8 cellular contexts compared by ENCODE assay signal in genomic region chr13:43880451-43880850, GRCh38. TPM values are rescaled to one million over a fixed set of nuclear protein-coding genes. Genes with fewer than 3 reads are reported as not detected.
DNase-seq lines count a peak whose midpoint lies in the region; ATAC-seq, FAIRE-seq and TF ChIP-seq lines count a peak whose summit lies in the region.

No MANE protein-coding gene starts in this region.

- TF ChIP-seq CTCF in AG04449 (IDR thresholded peaks at IDR 0.05; ENCODE audit: insufficient read depth, low read length, missing control alignments), result no peak
- no peak for TF ChIP-seq CTCF in bronchial epithelial cell (IDR thresholded peaks at IDR 0.05; ENCODE audit: insufficient read depth, low read length, severe bottlenecking)

- intact Hi-C loops in left colon (cut with DNase I, micrococcal nuclease), result no loop called here

- H3K27ac ChIP-seq in HUES6 (ENCODE audit: low read depth, low read length) (no peak overlapping the region), mucosa of rectum (ENCODE audit: low read depth in 2 of 2, low read length in 2 of 2) (peak overlapping the region in 1 of 2 donors; percentile 98)

- POLR2A ChIA-PET in AG04449 (lab: Yijun Ruan, JAX), result no interaction called here

- H3K9me3 ChIP-seq in HUES6 (ENCODE audit: control insufficient read depth, insufficient read depth, low read depth, low read length), result no peaks in the 10 kb centered on the region; the same call in 1 of the 2 replicates
- no peaks in the 10 kb centered on the region for H3K9me3 ChIP-seq in mucosa of rectum (ENCODE audit: control insufficient read depth in 2 of 2, low read length in 2 of 2)

- H3K9ac ChIP-seq in HUES6 (ENCODE audit: low read length), result no peak overlapping the region
- H3K9ac ChIP-seq in mucosa of rectum (ENCODE audit: low read depth in 1 of 2, low read length in 2 of 2), result peak overlapping the region; percentile 83 to 96

- CTCF ChIA-PET in AG04449 (lab: Yijun Ruan, JAX), result interaction anchor here (1.4 kb wide), 1 partner anchor 911 kb away, joined by 4 read pairs; no protein-coding TSS in a partner anchor

- H3K27me3 ChIP-seq in HUES6 (ENCODE audit: control insufficient read depth, insufficient read depth, low read length) (peaks cover 16% of the 10 kb centered on the region), bronchial epithelial cell (ENCODE audit: control insufficient read depth, insufficient read depth, low read length) (no peaks in the 10 kb centered on the region), mucosa of rectum (ENCODE audit: control insufficient read depth in 2 of 2, insufficient read depth in 2 of 2, low read length in 2 of 2) (no peaks in the 10 kb centered on the region)

- no peak for DNase-seq in AG04449 (ENCODE audit: low read depth, low spot score)
- DNase-seq in bronchial epithelial cell (ENCODE audit: low read depth), result no peak
- DNase-seq in central memory CD4-positive, alpha-beta T cell, result no peak
- DNase-seq in left colon, result no peak

- no peak for FAIRE-seq in bronchial epithelial cell (lab: Jason Lieb, UNC)

- no peak for ATAC-seq in left colon
- ATAC-seq in GM21528 (IDR thresholded peaks at IDR 0.05; ENCODE audit: low FRiP score, unreplicated experiment), result no peak
- no peak for ATAC-seq in HG02571 (IDR thresholded peaks at IDR 0.05; ENCODE audit: unreplicated experiment)

- no peaks in the 10 kb centered on the region for H3K36me3 ChIP-seq in HUES6 (ENCODE audit: control insufficient read depth, insufficient read depth, low read length)
- H3K36me3 ChIP-seq in bronchial epithelial cell (ENCODE audit: control insufficient read depth, insufficient read depth, low read length), result peaks cover 2% of the 10 kb centered on the region
- peaks cover 3% of the 10 kb centered on the region in 2 donors for H3K36me3 ChIP-seq in mucosa of rectum (ENCODE audit: control insufficient read depth in 2 of 2, insufficient read depth in 2 of 2, low read length in 2 of 2)

- H3K4me1 ChIP-seq in HUES6 (ENCODE audit: control insufficient read depth, insufficient read depth, low read length), result peaks cover 16% of the 10 kb centered on the region
- H3K4me1 ChIP-seq in mucosa of rectum (ENCODE audit: control insufficient read depth in 2 of 2, insufficient read depth in 2 of 2, low read length in 2 of 2), result peaks cover 7 to 16% of the 10 kb centered on the region in 2 donors

- H3K4me3 ChIP-seq in AG04449 (ENCODE audit: low read depth, low read length) (peak overlapping the region; percentile 69), HUES6 (ENCODE audit: low read depth, low read length) (peak overlapping the region; percentile 76), bronchial epithelial cell (ENCODE audit: low read depth, low read length) (peak overlapping the region; percentile 86), mucosa of rectum (ENCODE audit: low read length in 2 of 2) (peak overlapping the region; percentile 82 to 85)

RNA-seq across cellular contexts. Expression of gene LACC1, which starts 0.7 kb away (rescaled TPM):
- 6.1 and 8.7 TPM in 2 replicates for total RNA-seq in bronchial epithelial cell
- 10 to 100 TPM; 10.8 to 11.9 TPM for total RNA-seq in left colon

RNA-seq across cellular contexts. Expression of gene CCDC122, which starts 0.9 kb away (rescaled TPM):
- total RNA-seq in bronchial epithelial cell (4.7 and 11.9 TPM in 2 replicates), left colon (1 to 10 TPM; 5.4 to 9.1 TPM)
